ENCODE assay signal across 1 cellular context in the genomic region with DNA sequence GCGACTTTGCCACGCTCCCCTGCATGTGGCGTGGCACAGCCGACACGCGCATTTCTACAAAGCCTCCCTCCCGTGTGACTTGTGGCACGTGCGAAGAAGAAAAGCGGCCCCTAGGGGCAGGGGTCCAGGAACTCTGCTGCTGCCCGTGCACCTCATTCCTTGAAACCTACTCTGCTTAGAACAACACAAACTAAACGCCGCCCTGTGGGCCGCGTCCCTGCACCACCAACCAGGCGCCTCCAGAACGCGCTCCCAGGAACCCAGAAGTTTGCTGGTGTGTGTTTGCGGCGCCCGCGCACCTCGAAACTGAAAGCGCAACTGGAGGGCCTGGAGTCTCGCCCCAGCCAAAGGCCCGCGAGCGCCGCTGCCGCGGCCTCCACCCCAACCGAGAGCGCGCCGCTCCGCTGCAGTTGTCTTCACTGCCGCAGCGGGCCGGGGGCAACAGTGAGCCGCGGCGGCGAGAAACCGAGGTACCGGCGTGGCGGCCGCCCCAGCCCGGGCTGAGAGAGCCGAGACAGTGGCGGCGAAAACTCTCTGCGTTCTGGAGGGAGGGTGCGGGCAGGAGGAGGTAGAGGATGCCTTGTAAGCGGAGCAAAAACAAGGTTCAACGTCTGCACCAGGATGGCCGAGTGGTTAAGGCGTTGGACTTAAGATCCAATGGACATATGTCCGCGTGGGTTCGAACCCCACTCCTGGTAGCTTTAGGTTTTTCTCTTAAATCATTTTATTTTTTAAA.
TF ChIP-seq lines count a peak whose summit lies in the region.

No MANE protein-coding gene starts in this region.

TF ChIP-seq in HepG2, 621 proteins besides CTCF, POLR2A, EP300 and RAD21 (continued from another document and continues in another):
- TF ChIP-seq, protein P1, sequence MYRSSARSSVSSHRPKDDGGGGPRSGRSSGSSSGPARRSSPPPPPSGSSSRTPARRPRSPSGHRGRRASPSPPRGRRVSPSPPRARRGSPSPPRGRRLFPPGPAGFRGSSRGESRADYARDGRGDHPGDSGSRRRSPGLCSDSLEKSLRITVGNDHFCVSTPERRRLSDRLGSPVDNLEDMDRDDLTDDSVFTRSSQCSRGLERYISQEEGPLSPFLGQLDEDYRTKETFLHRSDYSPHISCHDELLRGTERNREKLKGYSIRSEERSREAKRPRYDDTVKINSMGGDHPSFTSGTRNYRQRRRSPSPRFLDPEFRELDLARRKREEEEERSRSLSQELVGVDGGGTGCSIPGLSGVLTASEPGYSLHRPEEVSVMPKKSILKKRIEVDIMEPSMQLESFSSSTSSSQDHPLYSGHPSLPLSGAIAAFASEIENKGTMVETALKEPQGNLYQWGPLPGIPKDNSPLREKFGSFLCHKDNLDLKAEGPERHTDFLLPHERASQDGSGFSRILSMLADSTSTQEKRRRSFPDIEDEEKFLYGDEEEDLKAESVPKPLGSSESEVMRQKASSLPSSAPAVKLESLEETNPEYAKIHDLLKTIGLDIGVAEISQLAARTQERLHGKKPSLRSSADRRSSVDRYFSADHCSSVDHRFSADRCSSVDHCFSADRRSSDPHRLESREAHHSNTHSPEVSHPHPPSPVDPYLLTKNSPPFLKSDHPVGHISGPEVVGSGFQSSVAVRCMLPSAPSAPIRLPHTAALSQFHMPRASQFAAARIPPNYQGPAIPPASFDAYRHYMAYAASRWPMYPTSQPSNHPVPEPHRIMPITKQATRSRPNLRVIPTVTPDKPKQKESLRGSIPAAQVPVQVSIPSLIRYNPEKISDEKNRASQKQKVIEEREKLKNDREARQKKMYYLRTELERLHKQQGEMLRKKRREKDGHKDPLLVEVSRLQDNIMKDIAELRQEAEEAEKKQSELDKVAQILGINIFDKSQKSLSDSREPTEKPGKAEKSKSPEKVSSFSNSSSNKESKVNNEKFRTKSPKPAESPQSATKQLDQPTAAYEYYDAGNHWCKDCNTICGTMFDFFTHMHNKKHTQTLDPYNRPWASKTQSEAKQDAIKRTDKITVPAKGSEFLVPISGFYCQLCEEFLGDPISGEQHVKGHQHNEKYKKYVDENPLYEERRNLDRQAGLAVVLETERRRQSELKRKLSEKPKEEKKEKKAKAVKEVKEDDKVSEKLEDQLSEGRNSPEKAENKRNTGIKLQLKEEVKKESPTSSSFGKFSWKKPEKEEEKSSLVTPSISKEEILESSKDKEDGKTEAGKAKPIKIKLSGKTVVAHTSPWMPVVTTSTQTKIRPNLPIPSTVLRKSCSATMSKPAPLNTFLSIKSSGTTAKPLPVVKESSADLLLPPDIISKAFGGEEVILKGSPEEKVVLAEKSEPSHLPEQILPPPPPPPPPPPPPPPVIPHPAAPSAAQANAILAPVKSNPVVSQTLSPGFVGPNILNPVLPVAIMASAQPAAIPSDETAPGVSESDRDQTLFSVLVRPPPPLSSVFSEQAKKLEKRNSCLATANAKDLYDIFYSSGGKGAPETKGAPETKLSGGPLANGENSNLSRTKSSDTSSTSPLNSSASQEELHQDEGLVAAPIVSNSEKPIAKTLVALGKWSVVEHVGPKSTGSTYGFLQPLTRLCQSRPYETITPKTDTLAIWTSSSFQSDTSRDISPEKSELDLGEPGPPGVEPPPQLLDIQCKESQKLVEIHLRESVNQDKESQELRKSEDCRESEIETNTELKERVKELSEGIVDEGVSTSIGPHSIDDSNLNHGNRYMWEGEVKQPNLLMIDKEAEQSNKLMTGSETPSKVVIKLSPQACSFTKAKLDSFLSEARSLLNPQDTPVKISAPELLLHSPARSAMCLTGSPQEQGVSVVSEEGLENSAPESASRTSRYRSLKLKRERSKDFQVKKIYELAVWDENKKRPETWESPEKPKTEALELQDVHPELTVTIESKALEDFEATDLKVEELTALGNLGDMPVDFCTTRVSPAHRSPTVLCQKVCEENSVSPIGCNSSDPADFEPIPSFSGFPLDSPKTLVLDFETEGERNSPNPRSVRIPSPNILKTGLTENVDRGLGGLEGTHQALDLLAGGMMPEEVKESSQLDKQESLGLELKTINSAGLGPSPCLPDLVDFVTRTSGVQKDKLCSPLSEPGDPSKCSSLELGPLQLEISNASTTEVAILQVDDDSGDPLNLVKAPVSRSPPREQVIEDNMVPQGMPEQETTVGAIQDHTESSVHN (CRISPR knock-in tag; IDR thresholded peaks at IDR 0.05) = peak; percentile 71
- 0 out of 2 replicates have a peak, but pooled peaks have one; percentile 69 for TF ChIP-seq CC2D1A (CRISPR knock-in tag; IDR thresholded peaks at IDR 0.05)
- no peak for TF ChIP-seq MATR3 (CRISPR knock-in tag; IDR thresholded peaks at IDR 0.05)
- TF ChIP-seq, protein P2, sequence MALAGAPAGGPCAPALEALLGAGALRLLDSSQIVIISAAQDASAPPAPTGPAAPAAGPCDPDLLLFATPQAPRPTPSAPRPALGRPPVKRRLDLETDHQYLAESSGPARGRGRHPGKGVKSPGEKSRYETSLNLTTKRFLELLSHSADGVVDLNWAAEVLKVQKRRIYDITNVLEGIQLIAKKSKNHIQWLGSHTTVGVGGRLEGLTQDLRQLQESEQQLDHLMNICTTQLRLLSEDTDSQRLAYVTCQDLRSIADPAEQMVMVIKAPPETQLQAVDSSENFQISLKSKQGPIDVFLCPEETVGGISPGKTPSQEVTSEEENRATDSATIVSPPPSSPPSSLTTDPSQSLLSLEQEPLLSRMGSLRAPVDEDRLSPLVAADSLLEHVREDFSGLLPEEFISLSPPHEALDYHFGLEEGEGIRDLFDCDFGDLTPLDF (CRISPR knock-in tag; IDR thresholded peaks at IDR 0.05) = peak; percentile 91
- no peak; the same call in 1 of the 2 replicates for TF ChIP-seq ZNF530 (CRISPR knock-in tag; IDR thresholded peaks at IDR 0.05; ENCODE audit: low read depth)
- no peak for TF ChIP-seq IKZF4 (CRISPR knock-in tag; IDR thresholded peaks at IDR 0.05; ENCODE audit: borderline replicate concordance, low read depth, not compliant biosample characterization)
- peak; percentile 77; the same call in 1 of the 2 replicates for TF ChIP-seq KLF9 (CRISPR knock-in tag; IDR thresholded peaks at IDR 0.05; ENCODE audit: low read depth)
- no peak for TF ChIP-seq ZBTB8A (CRISPR knock-in tag; IDR thresholded peaks at IDR 0.05; ENCODE audit: borderline replicate concordance, low read depth)
- TF ChIP-seq ZFP82 (CRISPR knock-in tag; IDR thresholded peaks at IDR 0.05; ENCODE audit: borderline replicate concordance) = peak; percentile 81
- no peak for TF ChIP-seq NFIB (CRISPR knock-in tag; IDR thresholded peaks at IDR 0.05; ENCODE audit: borderline replicate concordance)
- TF ChIP-seq ZNF891 (CRISPR knock-in tag; IDR thresholded peaks at IDR 0.05) = peak; percentile 88
- TF ChIP-seq SAFB2 (CRISPR knock-in tag; IDR thresholded peaks at IDR 0.05; ENCODE audit: borderline replicate concordance, low read depth) = peak; percentile 97
- TF ChIP-seq MAFF (IDR thresholded peaks at IDR 0.05; ENCODE audit: low read depth, low read length) = no peak
- TF ChIP-seq SIN3B (IDR thresholded peaks at IDR 0.05; ENCODE audit: low read length) = no peak; the same call in 1 of the 2 replicates
- TF ChIP-seq SRY (CRISPR knock-in tag; IDR thresholded peaks at IDR 0.05) = no peak
- TF ChIP-seq ONECUT2 (CRISPR knock-in tag; IDR thresholded peaks at IDR 0.05) = no peak; the same call in 1 of the 2 replicates
- TF ChIP-seq, protein P3, sequence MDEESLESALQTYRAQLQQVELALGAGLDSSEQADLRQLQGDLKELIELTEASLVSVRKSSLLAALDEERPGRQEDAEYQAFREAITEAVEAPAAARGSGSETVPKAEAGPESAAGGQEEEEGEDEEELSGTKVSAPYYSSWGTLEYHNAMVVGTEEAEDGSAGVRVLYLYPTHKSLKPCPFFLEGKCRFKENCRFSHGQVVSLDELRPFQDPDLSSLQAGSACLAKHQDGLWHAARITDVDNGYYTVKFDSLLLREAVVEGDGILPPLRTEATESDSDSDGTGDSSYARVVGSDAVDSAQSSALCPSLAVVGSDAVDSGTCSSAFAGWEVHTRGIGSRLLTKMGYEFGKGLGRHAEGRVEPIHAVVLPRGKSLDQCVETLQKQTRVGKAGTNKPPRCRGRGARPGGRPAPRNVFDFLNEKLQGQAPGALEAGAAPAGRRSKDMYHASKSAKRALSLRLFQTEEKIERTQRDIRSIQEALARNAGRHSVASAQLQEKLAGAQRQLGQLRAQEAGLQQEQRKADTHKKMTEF (CRISPR knock-in tag; IDR thresholded peaks at IDR 0.05) = peak; percentile 98
- TF ChIP-seq, protein P4, sequence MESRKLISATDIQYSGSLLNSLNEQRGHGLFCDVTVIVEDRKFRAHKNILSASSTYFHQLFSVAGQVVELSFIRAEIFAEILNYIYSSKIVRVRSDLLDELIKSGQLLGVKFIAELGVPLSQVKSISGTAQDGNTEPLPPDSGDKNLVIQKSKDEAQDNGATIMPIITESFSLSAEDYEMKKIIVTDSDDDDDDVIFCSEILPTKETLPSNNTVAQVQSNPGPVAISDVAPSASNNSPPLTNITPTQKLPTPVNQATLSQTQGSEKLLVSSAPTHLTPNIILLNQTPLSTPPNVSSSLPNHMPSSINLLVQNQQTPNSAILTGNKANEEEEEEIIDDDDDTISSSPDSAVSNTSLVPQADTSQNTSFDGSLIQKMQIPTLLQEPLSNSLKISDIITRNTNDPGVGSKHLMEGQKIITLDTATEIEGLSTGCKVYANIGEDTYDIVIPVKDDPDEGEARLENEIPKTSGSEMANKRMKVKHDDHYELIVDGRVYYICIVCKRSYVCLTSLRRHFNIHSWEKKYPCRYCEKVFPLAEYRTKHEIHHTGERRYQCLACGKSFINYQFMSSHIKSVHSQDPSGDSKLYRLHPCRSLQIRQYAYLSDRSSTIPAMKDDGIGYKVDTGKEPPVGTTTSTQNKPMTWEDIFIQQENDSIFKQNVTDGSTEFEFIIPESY (CRISPR knock-in tag; IDR thresholded peaks at IDR 0.05) = peak; percentile 77
- peak; percentile 93 for TF ChIP-seq ZBTB38 (CRISPR knock-in tag; IDR thresholded peaks at IDR 0.05)
- peak; percentile 76 for TF ChIP-seq TGIF2 (CRISPR knock-in tag; IDR thresholded peaks at IDR 0.05)
- peak; percentile 66 for TF ChIP-seq NAIF1 (CRISPR knock-in tag; IDR thresholded peaks at IDR 0.05; ENCODE audit: borderline replicate concordance)
- TF ChIP-seq ZNF879 (CRISPR knock-in tag; IDR thresholded peaks at IDR 0.05) = peak; percentile 59
- TF ChIP-seq REXO4 (CRISPR knock-in tag; IDR thresholded peaks at IDR 0.05; ENCODE audit: borderline replicate concordance) = no peak
- TF ChIP-seq, protein P5, sequence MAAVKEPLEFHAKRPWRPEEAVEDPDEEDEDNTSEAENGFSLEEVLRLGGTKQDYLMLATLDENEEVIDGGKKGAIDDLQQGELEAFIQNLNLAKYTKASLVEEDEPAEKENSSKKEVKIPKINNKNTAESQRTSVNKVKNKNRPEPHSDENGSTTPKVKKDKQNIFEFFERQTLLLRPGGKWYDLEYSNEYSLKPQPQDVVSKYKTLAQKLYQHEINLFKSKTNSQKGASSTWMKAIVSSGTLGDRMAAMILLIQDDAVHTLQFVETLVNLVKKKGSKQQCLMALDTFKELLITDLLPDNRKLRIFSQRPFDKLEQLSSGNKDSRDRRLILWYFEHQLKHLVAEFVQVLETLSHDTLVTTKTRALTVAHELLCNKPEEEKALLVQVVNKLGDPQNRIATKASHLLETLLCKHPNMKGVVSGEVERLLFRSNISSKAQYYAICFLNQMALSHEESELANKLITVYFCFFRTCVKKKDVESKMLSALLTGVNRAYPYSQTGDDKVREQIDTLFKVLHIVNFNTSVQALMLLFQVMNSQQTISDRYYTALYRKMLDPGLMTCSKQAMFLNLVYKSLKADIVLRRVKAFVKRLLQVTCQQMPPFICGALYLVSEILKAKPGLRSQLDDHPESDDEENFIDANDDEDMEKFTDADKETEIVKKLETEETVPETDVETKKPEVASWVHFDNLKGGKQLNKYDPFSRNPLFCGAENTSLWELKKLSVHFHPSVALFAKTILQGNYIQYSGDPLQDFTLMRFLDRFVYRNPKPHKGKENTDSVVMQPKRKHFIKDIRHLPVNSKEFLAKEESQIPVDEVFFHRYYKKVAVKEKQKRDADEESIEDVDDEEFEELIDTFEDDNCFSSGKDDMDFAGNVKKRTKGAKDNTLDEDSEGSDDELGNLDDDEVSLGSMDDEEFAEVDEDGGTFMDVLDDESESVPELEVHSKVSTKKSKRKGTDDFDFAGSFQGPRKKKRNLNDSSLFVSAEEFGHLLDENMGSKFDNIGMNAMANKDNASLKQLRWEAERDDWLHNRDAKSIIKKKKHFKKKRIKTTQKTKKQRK (IDR thresholded peaks at IDR 0.05; ENCODE audit: low read length) = no peak
- TF ChIP-seq, protein P6, sequence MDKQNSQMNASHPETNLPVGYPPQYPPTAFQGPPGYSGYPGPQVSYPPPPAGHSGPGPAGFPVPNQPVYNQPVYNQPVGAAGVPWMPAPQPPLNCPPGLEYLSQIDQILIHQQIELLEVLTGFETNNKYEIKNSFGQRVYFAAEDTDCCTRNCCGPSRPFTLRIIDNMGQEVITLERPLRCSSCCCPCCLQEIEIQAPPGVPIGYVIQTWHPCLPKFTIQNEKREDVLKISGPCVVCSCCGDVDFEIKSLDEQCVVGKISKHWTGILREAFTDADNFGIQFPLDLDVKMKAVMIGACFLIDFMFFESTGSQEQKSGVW (CRISPR knock-in tag; IDR thresholded peaks at IDR 0.05; ENCODE audit: borderline replicate concordance) = no peak; the same call in 1 of the 2 replicates
- no peak; the same call in 1 of the 2 replicates for TF ChIP-seq SMAD9 (CRISPR knock-in tag; IDR thresholded peaks at IDR 0.05)
- TF ChIP-seq ZNF567 (CRISPR knock-in tag; IDR thresholded peaks at IDR 0.05; ENCODE audit: borderline replicate concordance) = no peak; the same call in 1 of the 2 replicates
- peak; percentile 96 for TF ChIP-seq TARDBP (CRISPR knock-in tag; IDR thresholded peaks at IDR 0.05)
- TF ChIP-seq NRL (CRISPR knock-in tag; IDR thresholded peaks at IDR 0.05; ENCODE audit: borderline replicate concordance) = peak; percentile 96
- no peak; the same call in 1 of the 2 replicates for TF ChIP-seq AKAP8 (CRISPR knock-in tag; IDR thresholded peaks at IDR 0.05)
- peak; percentile 67 for TF ChIP-seq ESRRA (CRISPR knock-in tag; IDR thresholded peaks at IDR 0.05; ENCODE audit: low read depth)
- TF ChIP-seq PHB2 (IDR thresholded peaks at IDR 0.05; ENCODE audit: partially characterized antibody) = no peak
- TF ChIP-seq, protein P7, sequence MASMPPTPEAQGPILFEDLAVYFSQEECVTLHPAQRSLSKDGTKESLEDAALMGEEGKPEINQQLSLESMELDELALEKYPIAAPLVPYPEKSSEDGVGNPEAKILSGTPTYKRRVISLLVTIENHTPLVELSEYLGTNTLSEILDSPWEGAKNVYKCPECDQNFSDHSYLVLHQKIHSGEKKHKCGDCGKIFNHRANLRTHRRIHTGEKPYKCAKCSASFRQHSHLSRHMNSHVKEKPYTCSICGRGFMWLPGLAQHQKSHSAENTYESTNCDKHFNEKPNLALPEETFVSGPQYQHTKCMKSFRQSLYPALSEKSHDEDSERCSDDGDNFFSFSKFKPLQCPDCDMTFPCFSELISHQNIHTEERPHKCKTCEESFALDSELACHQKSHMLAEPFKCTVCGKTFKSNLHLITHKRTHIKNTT (CRISPR knock-in tag; IDR thresholded peaks at IDR 0.05) = 0 out of 2 replicates have a peak, but pooled peaks have one; percentile 91
- no peak for TF ChIP-seq HMGA1 (CRISPR knock-in tag; conservative IDR thresholded peaks at IDR 0.05)
- TF ChIP-seq ZZZ3 (CRISPR knock-in tag; IDR thresholded peaks at IDR 0.05; ENCODE audit: borderline replicate concordance) = no peak
- TF ChIP-seq CBX1 (IDR thresholded peaks at IDR 0.05; ENCODE audit: low read depth) = peak; percentile 95
- TF ChIP-seq THYN1 (CRISPR knock-in tag; IDR thresholded peaks at IDR 0.05; ENCODE audit: borderline replicate concordance, low read depth) = peak; percentile 95; the same call in 1 of the 2 replicates
